In the genomic region with DNA sequence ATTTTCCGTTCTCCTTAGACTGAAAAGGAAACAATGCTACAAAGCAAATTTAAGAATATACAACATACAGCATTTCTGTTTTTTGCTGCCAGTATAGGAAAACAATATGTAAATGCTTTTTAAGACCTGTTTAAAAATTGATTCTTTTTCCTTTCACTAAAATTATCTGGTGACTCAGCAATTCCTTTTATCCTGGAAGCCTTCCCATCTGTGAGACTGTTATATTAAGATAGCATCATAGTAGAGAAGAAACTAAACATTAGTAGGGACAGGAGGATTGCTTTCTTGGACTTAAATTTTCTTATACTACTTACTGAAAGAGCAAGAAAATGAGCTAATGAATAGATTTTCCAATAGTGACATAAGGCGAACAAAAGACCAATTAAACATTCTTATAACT, we compare ENCODE assay signal across 1 cellular context.
TF ChIP-seq lines count a peak whose summit lies in the region.

No MANE protein-coding gene starts in this region.

TF ChIP-seq in GM23338, 12 proteins besides CTCF, POLR2A, EP300 and RAD21 (continued from another document):
- TF ChIP-seq, protein P1, sequence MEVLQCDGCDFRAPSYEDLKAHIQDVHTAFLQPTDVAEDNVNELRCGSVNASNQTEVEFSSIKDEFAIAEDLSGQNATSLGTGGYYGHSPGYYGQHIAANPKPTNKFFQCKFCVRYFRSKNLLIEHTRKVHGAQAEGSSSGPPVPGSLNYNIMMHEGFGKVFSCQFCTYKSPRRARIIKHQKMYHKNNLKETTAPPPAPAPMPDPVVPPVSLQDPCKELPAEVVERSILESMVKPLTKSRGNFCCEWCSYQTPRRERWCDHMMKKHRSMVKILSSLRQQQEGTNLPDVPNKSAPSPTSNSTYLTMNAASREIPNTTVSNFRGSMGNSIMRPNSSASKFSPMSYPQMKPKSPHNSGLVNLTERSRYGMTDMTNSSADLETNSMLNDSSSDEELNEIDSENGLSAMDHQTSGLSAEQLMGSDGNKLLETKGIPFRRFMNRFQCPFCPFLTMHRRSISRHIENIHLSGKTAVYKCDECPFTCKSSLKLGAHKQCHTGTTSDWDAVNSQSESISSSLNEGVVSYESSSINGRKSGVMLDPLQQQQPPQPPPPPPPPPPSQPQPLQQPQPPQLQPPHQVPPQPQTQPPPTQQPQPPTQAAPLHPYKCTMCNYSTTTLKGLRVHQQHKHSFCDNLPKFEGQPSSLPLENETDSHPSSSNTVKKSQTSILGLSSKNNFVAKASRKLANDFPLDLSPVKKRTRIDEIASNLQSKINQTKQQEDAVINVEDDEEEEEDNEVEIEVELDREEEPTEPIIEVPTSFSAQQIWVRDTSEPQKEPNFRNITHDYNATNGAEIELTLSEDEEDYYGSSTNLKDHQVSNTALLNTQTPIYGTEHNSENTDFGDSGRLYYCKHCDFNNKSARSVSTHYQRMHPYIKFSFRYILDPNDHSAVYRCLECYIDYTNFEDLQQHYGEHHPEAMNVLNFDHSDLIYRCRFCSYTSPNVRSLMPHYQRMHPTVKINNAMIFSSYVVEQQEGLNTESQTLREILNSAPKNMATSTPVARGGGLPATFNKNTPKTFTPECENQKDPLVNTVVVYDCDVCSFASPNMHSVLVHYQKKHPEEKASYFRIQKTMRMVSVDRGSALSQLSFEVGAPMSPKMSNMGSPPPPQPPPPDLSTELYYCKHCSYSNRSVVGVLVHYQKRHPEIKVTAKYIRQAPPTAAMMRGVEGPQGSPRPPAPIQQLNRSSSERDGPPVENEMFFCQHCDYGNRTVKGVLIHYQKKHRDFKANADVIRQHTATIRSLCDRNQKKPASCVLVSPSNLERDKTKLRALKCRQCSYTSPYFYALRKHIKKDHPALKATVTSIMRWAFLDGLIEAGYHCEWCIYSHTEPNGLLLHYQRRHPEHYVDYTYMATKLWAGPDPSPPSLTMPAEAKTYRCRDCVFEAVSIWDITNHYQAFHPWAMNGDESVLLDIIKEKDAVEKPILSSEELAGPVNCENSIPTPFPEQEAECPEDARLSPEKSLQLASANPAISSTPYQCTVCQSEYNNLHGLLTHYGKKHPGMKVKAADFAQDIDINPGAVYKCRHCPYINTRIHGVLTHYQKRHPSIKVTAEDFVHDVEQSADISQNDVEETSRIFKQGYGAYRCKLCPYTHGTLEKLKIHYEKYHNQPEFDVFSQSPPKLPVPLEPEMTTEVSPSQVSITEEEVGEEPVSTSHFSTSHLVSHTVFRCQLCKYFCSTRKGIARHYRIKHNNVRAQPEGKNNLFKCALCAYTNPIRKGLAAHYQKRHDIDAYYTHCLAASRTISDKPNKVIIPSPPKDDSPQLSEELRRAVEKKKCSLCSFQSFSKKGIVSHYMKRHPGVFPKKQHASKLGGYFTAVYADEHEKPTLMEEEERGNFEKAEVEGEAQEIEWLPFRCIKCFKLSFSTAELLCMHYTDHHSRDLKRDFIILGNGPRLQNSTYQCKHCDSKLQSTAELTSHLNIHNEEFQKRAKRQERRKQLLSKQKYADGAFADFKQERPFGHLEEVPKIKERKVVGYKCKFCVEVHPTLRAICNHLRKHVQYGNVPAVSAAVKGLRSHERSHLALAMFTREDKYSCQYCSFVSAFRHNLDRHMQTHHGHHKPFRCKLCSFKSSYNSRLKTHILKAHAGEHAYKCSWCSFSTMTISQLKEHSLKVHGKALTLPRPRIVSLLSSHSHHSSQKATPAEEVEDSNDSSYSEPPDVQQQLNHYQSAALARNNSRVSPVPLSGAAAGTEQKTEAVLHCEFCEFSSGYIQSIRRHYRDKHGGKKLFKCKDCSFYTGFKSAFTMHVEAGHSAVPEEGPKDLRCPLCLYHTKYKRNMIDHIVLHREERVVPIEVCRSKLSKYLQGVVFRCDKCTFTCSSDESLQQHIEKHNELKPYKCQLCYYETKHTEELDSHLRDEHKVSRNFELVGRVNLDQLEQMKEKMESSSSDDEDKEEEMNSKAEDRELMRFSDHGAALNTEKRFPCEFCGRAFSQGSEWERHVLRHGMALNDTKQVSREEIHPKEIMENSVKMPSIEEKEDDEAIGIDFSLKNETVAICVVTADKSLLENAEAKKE (CRISPR knock-in tag; IDR thresholded peaks at IDR 0.05): no peak
- no peak for TF ChIP-seq POLR2AphosphoS5 (IDR thresholded peaks at IDR 0.05; ENCODE audit: low read depth)
- TF ChIP-seq, protein P2, sequence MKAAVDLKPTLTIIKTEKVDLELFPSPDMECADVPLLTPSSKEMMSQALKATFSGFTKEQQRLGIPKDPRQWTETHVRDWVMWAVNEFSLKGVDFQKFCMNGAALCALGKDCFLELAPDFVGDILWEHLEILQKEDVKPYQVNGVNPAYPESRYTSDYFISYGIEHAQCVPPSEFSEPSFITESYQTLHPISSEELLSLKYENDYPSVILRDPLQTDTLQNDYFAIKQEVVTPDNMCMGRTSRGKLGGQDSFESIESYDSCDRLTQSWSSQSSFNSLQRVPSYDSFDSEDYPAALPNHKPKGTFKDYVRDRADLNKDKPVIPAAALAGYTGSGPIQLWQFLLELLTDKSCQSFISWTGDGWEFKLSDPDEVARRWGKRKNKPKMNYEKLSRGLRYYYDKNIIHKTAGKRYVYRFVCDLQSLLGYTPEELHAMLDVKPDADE (IDR thresholded peaks at IDR 0.05): no peak
- TF ChIP-seq EZH2 (IDR thresholded peaks at IDR 0.05; ENCODE audit: low read depth, unreplicated experiment): no peak
- no peak for TF ChIP-seq ZNF331 (CRISPR knock-in tag; IDR thresholded peaks at IDR 0.05; ENCODE audit: low read depth)
- TF ChIP-seq, protein P3, sequence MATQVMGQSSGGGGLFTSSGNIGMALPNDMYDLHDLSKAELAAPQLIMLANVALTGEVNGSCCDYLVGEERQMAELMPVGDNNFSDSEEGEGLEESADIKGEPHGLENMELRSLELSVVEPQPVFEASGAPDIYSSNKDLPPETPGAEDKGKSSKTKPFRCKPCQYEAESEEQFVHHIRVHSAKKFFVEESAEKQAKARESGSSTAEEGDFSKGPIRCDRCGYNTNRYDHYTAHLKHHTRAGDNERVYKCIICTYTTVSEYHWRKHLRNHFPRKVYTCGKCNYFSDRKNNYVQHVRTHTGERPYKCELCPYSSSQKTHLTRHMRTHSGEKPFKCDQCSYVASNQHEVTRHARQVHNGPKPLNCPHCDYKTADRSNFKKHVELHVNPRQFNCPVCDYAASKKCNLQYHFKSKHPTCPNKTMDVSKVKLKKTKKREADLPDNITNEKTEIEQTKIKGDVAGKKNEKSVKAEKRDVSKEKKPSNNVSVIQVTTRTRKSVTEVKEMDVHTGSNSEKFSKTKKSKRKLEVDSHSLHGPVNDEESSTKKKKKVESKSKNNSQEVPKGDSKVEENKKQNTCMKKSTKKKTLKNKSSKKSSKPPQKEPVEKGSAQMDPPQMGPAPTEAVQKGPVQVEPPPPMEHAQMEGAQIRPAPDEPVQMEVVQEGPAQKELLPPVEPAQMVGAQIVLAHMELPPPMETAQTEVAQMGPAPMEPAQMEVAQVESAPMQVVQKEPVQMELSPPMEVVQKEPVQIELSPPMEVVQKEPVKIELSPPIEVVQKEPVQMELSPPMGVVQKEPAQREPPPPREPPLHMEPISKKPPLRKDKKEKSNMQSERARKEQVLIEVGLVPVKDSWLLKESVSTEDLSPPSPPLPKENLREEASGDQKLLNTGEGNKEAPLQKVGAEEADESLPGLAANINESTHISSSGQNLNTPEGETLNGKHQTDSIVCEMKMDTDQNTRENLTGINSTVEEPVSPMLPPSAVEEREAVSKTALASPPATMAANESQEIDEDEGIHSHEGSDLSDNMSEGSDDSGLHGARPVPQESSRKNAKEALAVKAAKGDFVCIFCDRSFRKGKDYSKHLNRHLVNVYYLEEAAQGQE (IDR thresholded peaks at IDR 0.05; ENCODE audit: unreplicated experiment): no peak
- TF ChIP-seq JUNB (IDR thresholded peaks at IDR 0.05; ENCODE audit: unreplicated experiment): no peak
TF ChIP-seq in GM23338: peak in this region for 0.
